ENCODE assay signal across 18 cellular contexts in the genomic region with DNA sequence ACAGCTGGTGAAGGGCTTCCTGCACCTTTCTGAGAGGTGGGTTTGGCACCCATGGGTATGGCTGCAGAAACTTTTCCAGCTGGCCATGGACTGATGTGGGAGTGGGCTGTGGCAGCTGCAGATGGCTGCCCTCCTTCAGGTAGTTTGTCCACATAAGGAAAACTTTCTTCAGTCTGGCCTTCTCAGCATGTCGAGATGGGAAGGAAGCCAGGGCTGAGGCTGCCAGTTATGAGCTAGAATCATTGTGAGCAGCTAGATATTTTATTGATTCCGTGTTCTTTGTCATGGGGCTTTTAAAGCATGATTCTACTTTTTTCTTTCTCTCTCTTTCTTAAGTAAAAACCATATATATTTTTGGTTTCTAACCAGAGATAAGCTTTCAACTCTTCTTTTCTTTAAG. TPM values are rescaled to one million over a fixed set of nuclear protein-coding genes. Genes with fewer than 3 reads are reported as not detected.
DNase-seq lines count a peak whose midpoint lies in the region; ATAC-seq, FAIRE-seq and TF ChIP-seq lines count a peak whose summit lies in the region.
"Had no signal": no experiment of that assay in that cellular context is flagged by ENCODE, and none has a peak within 500 bp of the region (broad histone marks: within the 10 kb centered on the region; RNA-seq: fewer than 3 reads in every experiment).

No MANE protein-coding gene starts in this region.

- no TSS peak for BruUV-seq in HepG2 (replicated peaks; lab: Mats Ljungman, UMichigan)

- H3K4me3 ChIP-seq in HepG2 (replicated peaks in 1 of 3; ENCODE audit: insufficient read depth in 1 of 3, low read depth in 2 of 3, low read length in 3 of 3), result no peak overlapping the region
- H3K4me3 ChIP-seq in right lobe of liver, result no peak overlapping the region
- no peak overlapping the region for H3K4me3 ChIP-seq in fibroblast of the aortic adventitia (ENCODE audit: low read depth, low read length)
- H3K4me3 ChIP-seq in pancreas, result no peak overlapping the region
- no peak overlapping the region for H3K4me3 ChIP-seq in esophagus muscularis mucosa
- H3K4me3 ChIP-seq: BLaER1, GM12878 had no signal

- TF ChIP-seq RAD21 in HepG2 (CRISPR knock-in tag; IDR thresholded peaks at IDR 0.05), result no peak

- no peaks in the 10 kb centered on the region; the same call in 1 of the 2 replicates for H4K20me1 ChIP-seq in HepG2 (ENCODE audit: insufficient read depth, low read length)

- no peaks in the 10 kb centered on the region for H3K27me3 ChIP-seq in HepG2 (ENCODE audit: control insufficient read depth in 1 of 2, insufficient read depth in 2 of 2, low read length in 2 of 2)
- H3K27me3 ChIP-seq in right lobe of liver, result no peaks in the 10 kb centered on the region
- H3K27me3 ChIP-seq in pancreas, result no peaks in the 10 kb centered on the region
- H3K27me3 ChIP-seq in esophagus muscularis mucosa, result no peaks in the 10 kb centered on the region
- H3K27me3 ChIP-seq: BLaER1 had no signal

- DNase-seq in HepG2 (ENCODE audit: low spot score) (no peak), right lobe of liver (no peak), fibroblast of the aortic adventitia (ENCODE audit: low read depth) (peak; percentile 48), pancreas (peak in 4 of 6 donors; percentile 31 to 50 (median 36)), stromal cell of bone marrow (ENCODE audit: low read depth) (peak; percentile 9), esophagus muscularis mucosa (ENCODE audit: extremely low spot score) (no peak)
- no peak for DNase-seq in stimulated activated CD4-positive, alpha-beta T cell treated with anti-CD3 and anti-CD28 coated beads, Interleukin-15, amount 100 ng/mL, for 24 hours
- DNase-seq in NK-92 treated with Interleukin-12 subunit alpha and Interleukin-12 subunit beta, amount 100 ng/mL, for 24 hours (lab: John Stamatoyannopoulos, UW), result no peak
- DNase-seq: Calu3; CD4-positive, alpha-beta memory T cell; DMS79 treated with DMSO at 0.1 percent for 48 hours; GOT3; H9 had no signal

- H3K36me3 ChIP-seq in HepG2 (replicated peaks in 1 of 2; ENCODE audit: control insufficient read depth in 1 of 2, insufficient read depth in 2 of 2, low read length in 2 of 2) (peaks cover 28 to 60% of the 10 kb centered on the region in 2 experiments; a peak in 4 of 5 replicates), right lobe of liver (peaks cover 0 to 39% (median 4%) of the 10 kb centered on the region in 4 donors), pancreas (peaks cover 0 to 27% (median 6%) of the 10 kb centered on the region in 3 donors), esophagus muscularis mucosa (peaks cover 19 to 61% (median 38%) of the 10 kb centered on the region in 4 donors)

- in situ Hi-C loops in HepG2 (cut with HindIII; ENCODE audit: extremely low pct_ligation_motif_present, low pct_unique_long_range_greater_than_20kb), result no loop called here

- intact Hi-C loops in HepG2 (cut with micrococcal nuclease; ENCODE audit: unreplicated experiment), result loop anchor here (5.0 kb wide), 1 partner anchor 143 kb away; no protein-coding TSS in a partner anchor
- intact Hi-C loops in right lobe of liver (cut with DNase I), result no loop called here
- intact Hi-C loops in pancreas (cut with DNase I), result no loop called here
- intact Hi-C loops in esophagus muscularis mucosa (cut with DNase I), result no loop called here

- CTCF ChIA-PET in HepG2 (lab: Yijun Ruan, JAX; ENCODE audit: low intra/inter-chr PET ratio, low total read pairs), result no interaction called here

- H3K9me3 ChIP-seq in HepG2 (ENCODE audit: low read length) (no peaks in the 10 kb centered on the region), right lobe of liver (no peaks in the 10 kb centered on the region), pancreas (no peaks in the 10 kb centered on the region), esophagus muscularis mucosa (no peaks in the 10 kb centered on the region)
- H3K9me3 ChIP-seq: BLaER1 had no signal

- H2AFZ ChIP-seq in HepG2 (ENCODE audit: low read length), result no peak overlapping the region

- POLR2A ChIA-PET in HepG2 (lab: Yijun Ruan, JAX), result no interaction called here

- no peak overlapping the region for H3K27ac ChIP-seq in HepG2 (ENCODE audit: extremely low read length, insufficient read depth, low read length)
- no peak overlapping the region for H3K27ac ChIP-seq in right lobe of liver
- no peak overlapping the region for H3K27ac ChIP-seq in pancreas
- no peak overlapping the region for H3K27ac ChIP-seq in esophagus muscularis mucosa (replicated peaks in 1 of 4)
- H3K27ac ChIP-seq: 22Rv1, BLaER1 had no signal

- no peak overlapping the region for H3K4me2 ChIP-seq in HepG2 (ENCODE audit: low read depth, low read length)
- H3K4me2 ChIP-seq: BLaER1 had no signal

- 98% methylated on average over 2 of the region's 2 CpGs for WGBS in HepG2 (ENCODE audit: low lambda C conversion rate)
- WGBS in right lobe of liver (ENCODE audit: insufficient coverage, low coverage, low lambda C conversion rate, missing lambda C conversion rate), result 78% methylated on average over 2 of the region's 2 CpGs
- 30 to 37% methylated on average over 2 of the region's 2 CpGs for WGBS in pancreas, 2 donors
- WGBS in esophagus muscularis mucosa, result 87% methylated on average over 2 of the region's 2 CpGs

- TF ChIP-seq CTCF in HepG2 (CRISPR knock-in tag; IDR thresholded peaks at IDR 0.05) (no peak), right lobe of liver (IDR thresholded peaks at IDR 0.05) (no peak), fibroblast of the aortic adventitia (IDR thresholded peaks at IDR 0.05; ENCODE audit: insufficient read depth, low read length) (no peak), pancreas (IDR thresholded peaks at IDR 0.05) (no peak), esophagus muscularis mucosa (IDR thresholded peaks at IDR 0.05) (no peak)

- FAIRE-seq in HepG2 (lab: Jason Lieb, UNC) (no peak), pancreas (lab: Jason Lieb, UNC) (no peak)
- FAIRE-seq: GM12878 had no signal

- peaks cover 16% of the 10 kb centered on the region for H3K79me2 ChIP-seq in HepG2 (ENCODE audit: insufficient read depth, low read length)

- H3K4me1 ChIP-seq in HepG2 (ENCODE audit: insufficient read depth, low read length) (peaks cover 9% of the 10 kb centered on the region), right lobe of liver (peaks cover 0 to 8% (median 0%) of the 10 kb centered on the region in 4 donors), pancreas (no peaks in the 10 kb centered on the region), esophagus muscularis mucosa (no peaks in the 10 kb centered on the region)
- H3K4me1 ChIP-seq: BLaER1 had no signal

- ATAC-seq in HepG2 (no peak), right lobe of liver (no peak), pancreas (peak; percentile 38 to 78 (median 66))
- ATAC-seq: GM12878 had no signal

- TF ChIP-seq EP300 in HepG2 (IDR thresholded peaks at IDR 0.05; ENCODE audit: low read depth in 2 of 2, low read length in 2 of 2), result no peak
- no peak for TF ChIP-seq EP300 in HepG2 (CRISPR knock-in tag; IDR thresholded peaks at IDR 0.05; ENCODE audit: borderline replicate concordance)
- no peak for TF ChIP-seq EP300 in esophagus muscularis mucosa (IDR thresholded peaks at IDR 0.05)

- no peak overlapping the region for H3K9ac ChIP-seq in HepG2 (ENCODE audit: insufficient read depth, low read depth, low read length)
- H3K9ac ChIP-seq: BLaER1 had no signal

- TF ChIP-seq POLR2A in HepG2 (IDR thresholded peaks at IDR 0.05; ENCODE audit: insufficient read depth in 1 of 2, low read depth in 2 of 2, low read length in 2 of 2) (no peak), right lobe of liver (IDR thresholded peaks at IDR 0.05) (no peak), esophagus muscularis mucosa (IDR thresholded peaks at IDR 0.05; ENCODE audit: low read depth) (no peak)

TF ChIP-seq in HepG2, 621 proteins besides CTCF, POLR2A, EP300 and RAD21:
- TF ChIP-seq, protein P1, sequence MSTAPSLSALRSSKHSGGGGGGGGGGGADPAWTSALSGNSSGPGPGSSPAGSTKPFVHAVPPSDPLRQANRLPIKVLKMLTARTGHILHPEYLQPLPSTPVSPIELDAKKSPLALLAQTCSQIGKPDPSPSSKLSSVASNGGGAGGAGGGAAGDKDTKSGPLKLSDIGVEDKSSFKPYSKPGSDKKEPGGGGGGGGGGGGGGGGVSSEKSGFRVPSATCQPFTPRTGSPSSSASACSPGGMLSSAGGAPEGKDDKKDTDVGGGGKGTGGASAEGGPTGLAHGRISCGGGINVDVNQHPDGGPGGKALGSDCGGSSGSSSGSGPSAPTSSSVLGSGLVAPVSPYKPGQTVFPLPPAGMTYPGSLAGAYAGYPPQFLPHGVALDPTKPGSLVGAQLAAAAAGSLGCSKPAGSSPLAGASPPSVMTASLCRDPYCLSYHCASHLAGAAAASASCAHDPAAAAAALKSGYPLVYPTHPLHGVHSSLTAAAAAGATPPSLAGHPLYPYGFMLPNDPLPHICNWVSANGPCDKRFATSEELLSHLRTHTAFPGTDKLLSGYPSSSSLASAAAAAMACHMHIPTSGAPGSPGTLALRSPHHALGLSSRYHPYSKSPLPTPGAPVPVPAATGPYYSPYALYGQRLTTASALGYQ (CRISPR knock-in tag; IDR thresholded peaks at IDR 0.05), result no peak
- TF ChIP-seq RBM22 (optimal IDR thresholded peaks at IDR 0.05; ENCODE audit: low read length), result peak; percentile 40

RNA-seq across cellular contexts. Expression of a gene that starts 16.6 kb away (rescaled TPM):
- total RNA-seq in HepG2 (2016; rRNA removed; fragmentation: Illumina TruSeq; extraction: Trizol) (not detected in 2 replicates), right lobe of liver (not detected), fibroblast of the aortic adventitia (ENCODE audit: low replicate concordance) (not detected in 2 replicates), pancreas (not detected), esophagus muscularis mucosa (not detected)
- total RNA-seq in HepG2 (2016; cell fraction: cytosol; rRNA removed; fragmentation: Illumina TruSeq; extraction: Trizol; ENCODE audit: low read depth), result not detected in 2 replicates
- not detected in 2 replicates for total RNA-seq in HepG2 (2016; cell fraction: insoluble cytoplasmic fraction; rRNA removed; fragmentation: Illumina TruSeq; extraction: Trizol)
- not detected in 2 replicates for total RNA-seq in HepG2 (2016; cell fraction: membrane; rRNA removed; fragmentation: Illumina TruSeq; extraction: Trizol)
- not detected in 2 replicates for total RNA-seq in HepG2 (2016; cell fraction: nucleus; rRNA removed; fragmentation: Illumina TruSeq; extraction: Trizol)
- polyA plus RNA-seq in HepG2 (2011; rRNA removed) (not detected in 2 replicates), pancreas (not detected)
- not detected in 2 replicates for polyA plus RNA-seq in HepG2 (2011; cell fraction: cytosol; rRNA removed)
- polyA plus RNA-seq in HepG2 (2011; cell fraction: nucleus; rRNA removed), result not detected in 2 replicates
- polyA plus RNA-seq in HepG2 (2012), result not detected in 2 replicates
- polyA plus RNA-seq in HepG2 (2016; cell fraction: cytosol; fragmentation: Illumina TruSeq; extraction: Trizol; ENCODE audit: low read depth), result not detected in 2 replicates
- not detected in 2 replicates for polyA plus RNA-seq in HepG2 (2016; cell fraction: insoluble cytoplasmic fraction; fragmentation: Illumina TruSeq; extraction: Trizol; ENCODE audit: low read depth)
- not detected in 2 replicates for polyA plus RNA-seq in HepG2 (2016; cell fraction: membrane; fragmentation: Illumina TruSeq; extraction: Trizol; ENCODE audit: low read depth)
- polyA plus RNA-seq in HepG2 (2016; cell fraction: nucleus; fragmentation: Illumina TruSeq; extraction: Trizol; ENCODE audit: insufficient read depth, low read depth), result not detected in 2 replicates
- polyA minus RNA-seq in HepG2 (2011; rRNA and poly(A)+ RNA removed; ENCODE audit: low replicate concordance), result not detected in 2 replicates
- not detected in 2 replicates for polyA minus RNA-seq in HepG2 (2011; cell fraction: cytosol; rRNA and poly(A)+ RNA removed)
- not detected in 2 replicates for polyA minus RNA-seq in HepG2 (2011; cell fraction: nucleus; rRNA and poly(A)+ RNA removed)
- total RNA-seq: Calu3; CD4-positive, alpha-beta memory T cell; GM12878 had no signal
- polyA plus RNA-seq: AG04450; CD14-positive monocyte; CD4-positive, alpha-beta memory T cell; GM12878 had no signal

Comparison
In these comparisons a context has a peak if more than half of its experiments do, and no peak if none do; other contexts are left out.
1. ATAC-seq: peak in pancreas (4 of 4); none in HepG2 (single experiment) and right lobe of liver (0 of 4).
2. DNase-seq: peak in fibroblast of the aortic adventitia (single experiment), pancreas (4 of 6) and stromal cell of bone marrow (single experiment); none in HepG2 (single experiment), right lobe of liver (0 of 3), esophagus muscularis mucosa (single experiment), stimulated activated CD4-positive, alpha-beta T cell treated with anti-CD3 and anti-CD28 coated beads, Interleukin-15, amount 100 ng/mL, for 24 hours (single experiment) and NK-92 treated with Interleukin-12 subunit alpha and Interleukin-12 subunit beta, amount 100 ng/mL, for 24 hours (single experiment).